Comparison of ENCODE assay signal across 8 cellular contexts in genomic region chr9:82532504-82532903, GRCh38.
DNase-seq lines count a peak whose midpoint lies in the region; ATAC-seq lines count a peak whose summit lies in the region.

No MANE protein-coding gene starts in this region.

- DNase-seq in AML-193 (lab: John Stamatoyannopoulos, UW), result peak; percentile 0 to 10
- peak; percentile 9 for DNase-seq in HPDE6-E6E7 (ENCODE audit: extremely low spot score)
- peak; percentile 23 for DNase-seq in SK-N-DZ (ENCODE audit: low spot score)
- peak; percentile 18 for DNase-seq in kidney glomerular epithelial cell (lab: John Stamatoyannopoulos, UW)
- DNase-seq in stimulated activated CD4-positive, alpha-beta T cell treated with anti-CD3 and anti-CD28 coated beads, Interleukin-1b, Interleukin-23, amount 100 ng/mL, for 48 hours, result no peak
- no peak for DNase-seq in CD4-positive, alpha-beta memory T cell

- POLR2A ChIA-PET in CD4-positive, alpha-beta memory T cell (lab: Charles Lee; ENCODE audit: partially characterized antibody), result no interaction called here

- no peak overlapping the region for H3K27ac Mint-ChIP-seq in CD4-positive, alpha-beta memory T cell

- intact Hi-C loops in CD4-positive, alpha-beta memory T cell (cut with micrococcal nuclease), result no loop called here

- H3K9me3 ChIP-seq in CD4-positive, alpha-beta memory T cell (ENCODE audit: control insufficient read depth in 1 of 2, low read length in 2 of 2), result no peaks in the 10 kb centered on the region

- H3K27ac ChIP-seq in CD4-positive, alpha-beta memory T cell (ENCODE audit: low read depth, low read length), result no peak overlapping the region

- no peak overlapping the region for H3K4me3 Mint-ChIP-seq in CD4-positive, alpha-beta memory T cell

- H3K27me3 ChIP-seq in CD4-positive, alpha-beta memory T cell (ENCODE audit: insufficient read depth, low read length), result no peaks in the 10 kb centered on the region

- peaks cover 0 to 13% (median 5%) of the 10 kb centered on the region in 8 donors for H3K9me3 Mint-ChIP-seq in CD4-positive, alpha-beta memory T cell

- CTCF ChIA-PET in CD4-positive, alpha-beta memory T cell (lab: Charles Lee; ENCODE audit: partially characterized antibody), result no interaction called here

- H3K4me3 ChIP-seq in CD4-positive, alpha-beta memory T cell (ENCODE audit: low read length in 2 of 2), result no peak overlapping the region

- ATAC-seq in HG02610 (IDR thresholded peaks at IDR 0.05; ENCODE audit: unreplicated experiment) (no peak), HG02763 (IDR thresholded peaks at IDR 0.05; ENCODE audit: unreplicated experiment) (no peak)

- H3K27me3 Mint-ChIP-seq in CD4-positive, alpha-beta memory T cell, result no peaks in the 10 kb centered on the region

- H3K4me1 ChIP-seq in CD4-positive, alpha-beta memory T cell (ENCODE audit: insufficient read depth, low read length), result no peaks in the 10 kb centered on the region

- no peaks in the 10 kb centered on the region for H3K4me1 Mint-ChIP-seq in CD4-positive, alpha-beta memory T cell

- no peaks in the 10 kb centered on the region for H3K36me3 ChIP-seq in CD4-positive, alpha-beta memory T cell (ENCODE audit: insufficient read depth, low read length)

- H3K36me3 Mint-ChIP-seq in CD4-positive, alpha-beta memory T cell, result no peaks in the 10 kb centered on the region

Comparison
In these comparisons a context has a peak if more than half of its experiments do, and no peak if none do; other contexts are left out.
1. DNase-seq: peak in AML-193 (2 of 2), HPDE6-E6E7 (single experiment), SK-N-DZ (single experiment) and kidney glomerular epithelial cell (single experiment); none in stimulated activated CD4-positive, alpha-beta T cell treated with anti-CD3 and anti-CD28 coated beads, Interleukin-1b, Interleukin-23, amount 100 ng/mL, for 48 hours (single experiment) and CD4-positive, alpha-beta memory T cell (0 of 5).